ENCODE assay signal across 27 cellular contexts in genomic region chr16:10782628-10783027, GRCh38. TPM values are rescaled to one million over a fixed set of nuclear protein-coding genes. Genes with fewer than 3 reads are reported as not detected.
DNase-seq lines count a peak whose midpoint lies in the region; ATAC-seq and TF ChIP-seq lines count a peak whose summit lies in the region.
"Had no signal": no experiment of that assay in that cellular context is flagged by ENCODE, and none has a peak within 500 bp of the region (broad histone marks: within the 10 kb centered on the region; RNA-seq: fewer than 3 reads in every experiment).

No MANE protein-coding gene starts in this region.

- H3K4me3 ChIP-seq in PC-9: no peak overlapping the region
- no peak overlapping the region for H3K4me3 ChIP-seq in esophagus (ENCODE audit: low read depth in 1 of 2, low read length in 2 of 2)
- no peak overlapping the region for H3K4me3 ChIP-seq in WERI-Rb-1 (ENCODE audit: low read depth, low read length)
- H3K4me3 ChIP-seq: MG63, SJCRH30 had no signal

- H2AFZ ChIP-seq in PC-9: no peak overlapping the region

- WGBS in esophagus, 2 donors: 62 to 78% methylated on average over 2 of the region's 2 CpGs

- H3K9me2 ChIP-seq in PC-9 (ENCODE audit: insufficient read depth): no peaks in the 10 kb centered on the region

- DNase-seq in PC-9 (peak; percentile 15 to 41), putamen (ENCODE audit: low spot score) (no peak), DMS114 treated with DMSO at 0.1 percent for 48 hours (lab: John Stamatoyannopoulos, UW; ENCODE audit: unreplicated experiment) (no peak), WERI-Rb-1 (no peak)
- DNase-seq in stimulated activated CD4-positive, alpha-beta T cell treated with anti-CD3 and anti-CD28 coated beads, Interleukin-12 subunit alpha, Interleukin-12 subunit beta, amount 100 ng/mL, for 4 hours: no peak
- DNase-seq: CD8-positive, alpha-beta memory T cell; DMS153; H7; KBM-7; MG63; NCI-H1105 treated with DMSO at 0.1 percent for 48 hours; NCI-H146; NCI-H2029; NCI-H446; NCI-H524 treated with DMSO at 0.1 percent for 48 hours; NCI-H774; SJCRH30 had no signal

- H3K4me1 ChIP-seq in PC-9 (replicated peaks; ENCODE audit: insufficient read depth) (no peaks in the 10 kb centered on the region), esophagus (ENCODE audit: control insufficient read depth in 2 of 2, insufficient read depth in 2 of 2, low read length in 1 of 2) (peaks cover 0 to 2% of the 10 kb centered on the region in 2 donors)
- H3K4me1 ChIP-seq: SJCRH30 had no signal

- no peaks in the 10 kb centered on the region for H4K20me1 ChIP-seq in PC-9 (ENCODE audit: insufficient read depth)

- peak overlapping the region; percentile 65 for H3K27ac Mint-ChIP-seq in stimulated activated memory B cell treated with anti-CD40 and anti-IgM and Interleukin-4, amounts not matched to agents 10 μg/mL and 1 μg/mL and 100 μg/mL, for 72 hours
- H3K27ac Mint-ChIP-seq: CD14-positive monocyte; CD8-positive, alpha-beta memory T cell had no signal

- BruUV-seq in PC-9 (replicated peaks; lab: Mats Ljungman, UMichigan): no TSS peak

- intact Hi-C loops in PC-9 (cut with micrococcal nuclease; ENCODE audit: unreplicated experiment): no loop called here

- H3K9me3 Mint-ChIP-seq in stimulated activated memory B cell treated with anti-CD40 and anti-IgM and Interleukin-4, amounts not matched to agents 10 μg/mL and 1 μg/mL and 100 μg/mL, for 72 hours: no peaks in the 10 kb centered on the region
- H3K9me3 Mint-ChIP-seq: CD8-positive, alpha-beta memory T cell had no signal

- no peaks in the 10 kb centered on the region for H3K36me3 ChIP-seq in PC-9 (ENCODE audit: low read depth)
- H3K36me3 ChIP-seq in esophagus (ENCODE audit: control insufficient read depth in 2 of 2, insufficient read depth in 2 of 2, low read length in 1 of 2): no peaks in the 10 kb centered on the region
- H3K36me3 ChIP-seq in WERI-Rb-1: no peaks in the 10 kb centered on the region
- H3K36me3 ChIP-seq: MG63, SJCRH30 had no signal

- no peak overlapping the region for H3K4me2 ChIP-seq in PC-9

- 0 out of 2 replicates have a peak, but pooled peaks cover under 1% of the 10 kb centered on the region for H3K27me3 ChIP-seq in PC-9 (ENCODE audit: insufficient read depth, low read depth)
- no peaks in the 10 kb centered on the region for H3K27me3 ChIP-seq in esophagus (ENCODE audit: control insufficient read depth in 1 of 2, insufficient read depth in 2 of 2, low read length in 2 of 2)
- no peaks in the 10 kb centered on the region for H3K27me3 ChIP-seq in WERI-Rb-1 (ENCODE audit: insufficient read depth, low read depth, severe bottlenecking)
- H3K27me3 ChIP-seq: MG63, SJCRH30 had no signal

- H3K27me3 Mint-ChIP-seq in stimulated activated memory B cell treated with anti-CD40 and anti-IgM and Interleukin-4, amounts not matched to agents 10 μg/mL and 1 μg/mL and 100 μg/mL, for 72 hours: no peaks in the 10 kb centered on the region
- H3K27me3 Mint-ChIP-seq: B cell had no signal

- H3K27ac ChIP-seq in PC-9: no peak overlapping the region
- H3K27ac ChIP-seq in esophagus (ENCODE audit: low read depth in 2 of 2, low read length in 1 of 2): peak overlapping the region; percentile 50 to 62
- H3K27ac ChIP-seq in WERI-Rb-1: no peak overlapping the region
- H3K27ac ChIP-seq: SJCRH30 had no signal

- H3K4me3 Mint-ChIP-seq in stimulated activated memory B cell treated with anti-CD40 and anti-IgM and Interleukin-4, amounts not matched to agents 10 μg/mL and 1 μg/mL and 100 μg/mL, for 72 hours: no peak overlapping the region
- H3K4me3 Mint-ChIP-seq: B cell; CD14-positive monocyte; CD8-positive, alpha-beta memory T cell had no signal

- H3K9me3 ChIP-seq in PC-9 (ENCODE audit: insufficient read depth, low read depth) (no peaks in the 10 kb centered on the region), esophagus (ENCODE audit: control insufficient read depth in 2 of 2, insufficient read depth in 1 of 2, low read depth in 1 of 2, low read length in 1 of 2) (no peaks in the 10 kb centered on the region), WERI-Rb-1 (ENCODE audit: severe bottlenecking) (no peaks in the 10 kb centered on the region)
- H3K9me3 ChIP-seq: MG63, SJCRH30 had no signal

- no peaks in the 10 kb centered on the region for H3K79me2 ChIP-seq in PC-9 (ENCODE audit: low read depth)

- ATAC-seq in stimulated activated memory B cell treated with anti-CD40 and anti-IgM and Interleukin-4, amounts not matched to agents 10 μg/mL and 1 μg/mL and 100 μg/mL, for 72 hours: no peak
- ATAC-seq: HepG2, Right ventricle myocardium inferior, SK-N-SH treated with all-trans-retinoic acid at 6 μM for 48 hours had no signal

- H3F3A ChIP-seq in PC-9 (ENCODE audit: insufficient read depth, low read depth): no peaks in the 10 kb centered on the region

- POLR2A ChIA-PET in PC-9 (lab: Charles Lee; ENCODE audit: unreplicated experiment): no interaction called here

- no peak for TF ChIP-seq CTCF in PC-9 (conservative IDR thresholded peaks at IDR 0.05)
- no peak for TF ChIP-seq CTCF in WERI-Rb-1 (IDR thresholded peaks at IDR 0.05; ENCODE audit: low read depth, low read length)

- H3K4me1 Mint-ChIP-seq in stimulated activated memory B cell treated with anti-CD40 and anti-IgM and Interleukin-4, amounts not matched to agents 10 μg/mL and 1 μg/mL and 100 μg/mL, for 72 hours: peaks cover 64% of the 10 kb centered on the region
- H3K4me1 Mint-ChIP-seq: CD14-positive monocyte; CD8-positive, alpha-beta memory T cell had no signal

- H3K36me3 Mint-ChIP-seq in stimulated activated memory B cell treated with anti-CD40 and anti-IgM and Interleukin-4, amounts not matched to agents 10 μg/mL and 1 μg/mL and 100 μg/mL, for 72 hours: no peaks in the 10 kb centered on the region
- H3K36me3 Mint-ChIP-seq: CD14-positive monocyte; CD8-positive, alpha-beta memory T cell had no signal

- CTCF ChIA-PET in PC-9 (lab: Charles Lee): no interaction called here

RNA-seq across cellular contexts. Expression of gene TVP23A, which starts 36.0 kb away (rescaled TPM):
- total RNA-seq in PC-9 (2021): not detected in 2 replicates
- under 1 TPM; 0.05 to 0.08 TPM for polyA plus RNA-seq in esophagus
- total RNA-seq: CD8-positive, alpha-beta memory T cell; HepG2; HT1080; LHCN-M2; RPMI7951; SJCRH30 had no signal
- polyA plus RNA-seq: HepG2 had no signal

RNA-seq across cellular contexts. Expression of gene NUBP1, which starts 39.0 kb away (rescaled TPM):
- 21.0 and 28.9 TPM in 2 replicates for total RNA-seq in PC-9 (2021)
- polyA plus RNA-seq in esophagus: 10 to 100 TPM; 27.1 to 27.4 TPM

Comparison
In these comparisons a context has a peak if more than half of its experiments do, and no peak if none do; other contexts are left out.
1. DNase-seq: peak in PC-9 (2 of 2); none in putamen (single experiment), DMS114 treated with DMSO at 0.1 percent for 48 hours (single experiment), WERI-Rb-1 (single experiment) and stimulated activated CD4-positive, alpha-beta T cell treated with anti-CD3 and anti-CD28 coated beads, Interleukin-12 subunit alpha, Interleukin-12 subunit beta, amount 100 ng/mL, for 4 hours (single experiment).
2. H3K27ac ChIP-seq: peak in esophagus (2 of 2); none in PC-9 (single experiment) and WERI-Rb-1 (single experiment).